ENCODE assay signal across 19 cellular contexts in the genomic region with DNA sequence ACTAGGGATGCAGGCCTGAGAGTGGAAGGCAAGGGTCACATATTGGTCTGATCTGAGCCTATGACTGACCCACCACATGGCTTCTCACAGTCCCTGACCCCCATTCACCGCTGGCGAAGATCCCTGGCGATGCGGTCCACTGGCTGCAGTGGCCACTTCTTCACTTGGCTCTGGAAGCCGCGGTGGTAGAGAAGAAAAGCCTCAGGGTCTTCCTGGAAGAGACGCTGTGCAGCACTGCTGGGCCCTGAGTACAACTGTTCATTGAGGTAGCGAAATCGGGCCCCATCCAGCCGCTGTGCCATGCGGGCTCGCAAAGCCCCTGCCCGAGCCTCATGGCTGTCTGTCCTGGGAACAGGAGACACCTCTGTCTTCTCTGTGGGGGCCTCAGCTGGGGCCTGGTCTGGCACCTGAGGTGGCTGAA.
"Had no signal": no experiment of that assay in that cellular context is flagged by ENCODE, and none has a peak within 500 bp of the region (broad histone marks: within the 10 kb centered on the region; RNA-seq: fewer than 3 reads in every experiment).

No MANE protein-coding gene starts in this region.

- H3K9me3 Mint-ChIP-seq: activated B cell treated with CpG ODN at 0.5 μM for 24 hours, naive B cell had no signal

- H3K27ac ChIP-seq: body of pancreas, tibial nerve had no signal

- H3K4me3 ChIP-seq: body of pancreas, tibial nerve had no signal

- H3K27me3 ChIP-seq: body of pancreas, gastrocnemius medialis, heart left ventricle, neutrophil, tibial nerve had no signal

- ATAC-seq: body of pancreas, gastrocnemius medialis, heart left ventricle had no signal

- H3K27me3 Mint-ChIP-seq: activated B cell treated with CpG ODN at 0.5 μM for 24 hours, naive B cell had no signal

- H3K27ac Mint-ChIP-seq: activated B cell treated with CpG ODN at 0.5 μM for 24 hours had no signal

- H3K4me3 Mint-ChIP-seq: activated B cell treated with CpG ODN at 0.5 μM for 24 hours had no signal

- DNase-seq: activated B cell treated with CpG ODN at 0.5 μM for 24 hours; activated CD4-positive, alpha-beta T cell treated with anti-CD3 and anti-CD28 coated beads, Interleukin-2, amount 50 U/mL, for 1 hour; activated naive CD4-positive, alpha-beta T cell treated with anti-CD3 and anti-CD28 coated beads, Interleukin-2, amount 50 U/mL, for 16 hours; amygdala; body of pancreas; caudate nucleus; effector memory CD4-positive, alpha-beta T cell; gastrocnemius medialis; midbrain; naive B cell; posterior cingulate gyrus; small intestine; stimulated activated CD4-positive, alpha-beta T cell treated with anti-CD3 and anti-CD28 coated beads, Interleukin-4, amount 100 ng/mL, for 24 hours; stimulated activated naive CD4-positive, alpha-beta T cell; substantia nigra; T-helper 2 cell had no signal

- H3K9me3 ChIP-seq: body of pancreas, gastrocnemius medialis, heart left ventricle, neutrophil, tibial nerve had no signal
